ENCODE assay signal across 9 cellular contexts in genomic region chr11:120186799-120187591, GRCh38. TPM values are rescaled to one million over a fixed set of nuclear protein-coding genes. Genes with fewer than 3 reads are reported as not detected.
DNase-seq lines count a peak whose midpoint lies in the region; ATAC-seq and TF ChIP-seq lines count a peak whose summit lies in the region.
"Had no signal": no experiment of that assay in that cellular context is flagged by ENCODE, and none has a peak within 500 bp of the region (broad histone marks: within the 10 kb centered on the region; RNA-seq: fewer than 3 reads in every experiment).

No MANE protein-coding gene starts in this region.

- H3K36me3 Mint-ChIP-seq in MCF 10A (ENCODE audit: insufficient read depth, unreplicated experiment) (no peaks in the 10 kb centered on the region), glutamatergic neuron (ENCODE audit: unreplicated experiment) (peaks cover 6% of the 10 kb centered on the region)

- no peak overlapping the region for H2AFZ ChIP-seq in MM.1S (ENCODE audit: low read length)

- no peaks in the 10 kb centered on the region for H3K9me2 ChIP-seq in MM.1S (replicated peaks; ENCODE audit: insufficient read depth, low read length)

- H3K27me3 ChIP-seq in mucosa of rectum (ENCODE audit: control insufficient read depth in 2 of 2, insufficient read depth in 2 of 2, low read length in 2 of 2) = no peaks in the 10 kb centered on the region
- H3K27me3 ChIP-seq in MM.1S (replicated peaks; ENCODE audit: insufficient read depth, low read length) = peaks cover 4% of the 10 kb centered on the region; the same call in 1 of the 2 replicates

- intact Hi-C loops in MCF 10A (cut with micrococcal nuclease) = no loop called here

- H3K4me1 ChIP-seq in mucosa of rectum (ENCODE audit: control insufficient read depth in 2 of 2, insufficient read depth in 2 of 2, low read length in 2 of 2) (peaks cover 81 to 84% of the 10 kb centered on the region in 2 donors), MM.1S (ENCODE audit: low read length) (no peaks in the 10 kb centered on the region)

- no peak overlapping the region for H3K4me3 Mint-ChIP-seq in MCF 10A (ENCODE audit: unreplicated experiment)
- H3K4me3 Mint-ChIP-seq in glutamatergic neuron (ENCODE audit: unreplicated experiment) = no peak overlapping the region

- H3K9ac ChIP-seq in mucosa of rectum (ENCODE audit: low read depth in 1 of 2, low read length in 2 of 2) (peak overlapping the region; percentile 62 to 65), MM.1S (ENCODE audit: low read length) (no peak overlapping the region)

- no peaks in the 10 kb centered on the region for H3K36me3 ChIP-seq in mucosa of rectum (ENCODE audit: control insufficient read depth in 2 of 2, insufficient read depth in 2 of 2, low read length in 2 of 2)
- no peaks in the 10 kb centered on the region for H3K36me3 ChIP-seq in MM.1S (replicated peaks; ENCODE audit: insufficient read depth, low read length)

- H3K27me3 Mint-ChIP-seq in MCF 10A (ENCODE audit: insufficient read depth, unreplicated experiment) (no peaks in the 10 kb centered on the region), glutamatergic neuron (ENCODE audit: unreplicated experiment) (peaks cover 20% of the 10 kb centered on the region)

- peak; percentile 61 for ATAC-seq in GM21723 (IDR thresholded peaks at IDR 0.05; ENCODE audit: unreplicated experiment)
- no peak for ATAC-seq in GM21528 (IDR thresholded peaks at IDR 0.05; ENCODE audit: low FRiP score, unreplicated experiment)

- CTCF ChIA-PET in MCF 10A (lab: Yijun Ruan, JAX) = interaction anchor here (1.2 to 2.0 kb wide), 4 partner anchors 16 to 116 kb away, joined by 3 to 5 read pairs (median 4); no protein-coding TSS in a partner anchor

- H3K9me3 ChIP-seq in mucosa of rectum (ENCODE audit: control insufficient read depth in 2 of 2, low read length in 2 of 2) (no peaks in the 10 kb centered on the region), MM.1S (replicated peaks; ENCODE audit: insufficient read depth, low read length) (no peaks in the 10 kb centered on the region)

- H3K27ac Mint-ChIP-seq in MCF 10A (ENCODE audit: low read depth, unreplicated experiment) (peak overlapping the region; percentile 16), glutamatergic neuron (ENCODE audit: unreplicated experiment) (no peak overlapping the region)

- POLR2A ChIA-PET in MCF 10A (lab: Yijun Ruan, JAX) = no interaction called here

- no peak overlapping the region for H3K4me2 ChIP-seq in MM.1S (ENCODE audit: low read depth, low read length)

- peak overlapping the region in 1 of 2 donors; percentile 57 for H3K4me3 ChIP-seq in mucosa of rectum (ENCODE audit: low read length in 2 of 2)
- no peak overlapping the region for H3K4me3 ChIP-seq in MM.1S (ENCODE audit: low read length)

- peak overlapping the region; percentile 91 to 95 for H3K27ac ChIP-seq in mucosa of rectum (ENCODE audit: low read depth in 2 of 2, low read length in 2 of 2)
- no peak overlapping the region for H3K27ac ChIP-seq in MM.1S (ENCODE audit: low read length)

- TF ChIP-seq CTCF in MCF 10A (IDR thresholded peaks at IDR 0.05; ENCODE audit: unreplicated experiment) = no peak
- no peak for TF ChIP-seq CTCF in MM.1S (IDR thresholded peaks at IDR 0.05; ENCODE audit: low read length)
- no peak for TF ChIP-seq CTCF in glutamatergic neuron (IDR thresholded peaks at IDR 0.05; ENCODE audit: partially characterized antibody, unreplicated experiment)

- peak; percentile 51 for DNase-seq in D341Med (ENCODE audit: low spot score)
- no peak for DNase-seq in MCF 10A (ENCODE audit: unreplicated experiment)
- no peak for DNase-seq in MM.1S
- no peak for DNase-seq in NCI-H2227 (lab: John Stamatoyannopoulos, UW; ENCODE audit: unreplicated experiment)
- DNase-seq in glutamatergic neuron = no peak
- DNase-seq: NCI-H748 treated with DMSO at 0.1 percent for 48 hours had no signal

- H4K20me1 ChIP-seq in MM.1S (ENCODE audit: insufficient read depth, low read length) = no peaks in the 10 kb centered on the region

- H3F3A ChIP-seq in MM.1S (ENCODE audit: insufficient read depth, low read length) = no peaks in the 10 kb centered on the region

- no TSS peak for BruUV-seq in MCF 10A (replicated peaks; lab: Mats Ljungman, UMichigan)

- H3K4me1 Mint-ChIP-seq in MCF 10A (ENCODE audit: insufficient read depth, unreplicated experiment) (peaks cover 10% of the 10 kb centered on the region), glutamatergic neuron (ENCODE audit: low read depth, unreplicated experiment) (peaks cover 8% of the 10 kb centered on the region)

- no peaks in the 10 kb centered on the region for H3K79me2 ChIP-seq in MM.1S (ENCODE audit: low read length)

- H3K9me3 Mint-ChIP-seq in MCF 10A (ENCODE audit: unreplicated experiment) = no peaks in the 10 kb centered on the region
- H3K9me3 Mint-ChIP-seq in glutamatergic neuron (ENCODE audit: unreplicated experiment) = peaks cover 1% of the 10 kb centered on the region

RNA-seq across cellular contexts. Expression of gene OAF, which starts 23.8 kb away (rescaled TPM):
- 21.6 and 34.8 TPM in 2 replicates for total RNA-seq in MCF 10A (2022)
- total RNA-seq in glutamatergic neuron (ENCODE audit: unreplicated experiment) = not detected

RNA-seq across cellular contexts. Expression of gene TRIM29, which starts 49.1 kb away (rescaled TPM):
- total RNA-seq in MCF 10A (2022) = 60.9 and 93.4 TPM in 2 replicates
- total RNA-seq in glutamatergic neuron (ENCODE audit: unreplicated experiment) = not detected

RNA-seq across cellular contexts. Expression of gene POU2F3, which starts 52.9 kb away (rescaled TPM):
- total RNA-seq in MCF 10A (2022) = not detected in 2 replicates
- not detected for total RNA-seq in glutamatergic neuron (ENCODE audit: unreplicated experiment)

Comparison
In these comparisons a context has a peak if more than half of its experiments do, and no peak if none do; other contexts are left out.
1. RNA of gene OAF, which starts 23.8 kb away (total RNA-seq): 21.6 to 34.8 TPM in MCF 10A; not detected in glutamatergic neuron (single experiment); every median in the first group is over 10 times any median in the second.
2. RNA of gene TRIM29, which starts 49.1 kb away (total RNA-seq): 60.9 to 93.4 TPM in MCF 10A; not detected in glutamatergic neuron (single experiment); every median in the first group is over 10 times any median in the second.